In genomic region chr4:25019501-25019900, GRCh38 we compare ENCODE assay signal across 21 cellular contexts. TPM values are rescaled to one million over a fixed set of nuclear protein-coding genes. Genes with fewer than 3 reads are reported as not detected.
"Had no signal": no experiment of that assay in that cellular context is flagged by ENCODE, and none has a peak within 500 bp of the region (broad histone marks: within the 10 kb centered on the region; RNA-seq: fewer than 3 reads in every experiment).

No MANE protein-coding gene starts in this region.

- H3K27ac ChIP-seq: SJCRH30 had no signal

- H3K4me3 ChIP-seq: MG63, SJCRH30 had no signal

- DNase-seq: KBM-7, MG63, NCI-H1092, NCI-H1105 treated with DMSO at 0.1 percent for 48 hours, NCI-H1417 treated with DMSO at 0.1 percent for 48 hours, NCI-H146, NCI-H1694 treated with DMSO at 0.1 percent for 48 hours, NCI-H1930, NCI-H2081, NCI-H2107, NCI-H2227 treated with DMSO at 0.1 percent for 48 hours, NCI-H446, NCI-H510A, NCI-H524 treated with DMSO at 0.1 percent for 48 hours, NCI-H69, NCI-H774, RPMI8226, SHP77, SJCRH30 had no signal

- H3K27me3 ChIP-seq: MG63, SJCRH30 had no signal

- H3K9me3 ChIP-seq: MG63, SJCRH30 had no signal

- H3K36me3 ChIP-seq: MG63 had no signal

RNA-seq across cellular contexts. Expression of gene LGI2, which starts 11.2 kb away (rescaled TPM):
- total RNA-seq: HT-29, LHCN-M2 had no signal
